In the genomic region with DNA sequence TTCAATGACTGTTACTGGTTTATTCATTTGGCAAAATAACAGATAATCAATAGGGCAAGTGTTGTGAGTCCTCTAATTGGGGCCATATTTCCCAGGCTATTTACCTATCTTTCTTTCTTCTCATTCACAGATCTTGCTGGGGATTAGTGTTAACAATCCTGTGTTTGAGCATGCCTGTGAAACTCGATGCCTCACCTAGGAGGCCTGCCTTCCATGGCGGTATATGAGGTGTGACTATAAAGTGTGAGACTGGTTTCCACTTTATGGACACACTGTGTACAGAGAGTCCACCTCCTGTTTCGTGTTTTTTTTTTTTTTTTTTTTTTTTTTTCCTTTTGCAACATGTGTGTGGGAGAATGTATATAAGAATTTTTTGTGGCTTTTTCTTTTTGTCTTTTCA, we compare ENCODE assay signal across 3 cellular contexts.
TF ChIP-seq lines count a peak whose summit lies in the region.

No MANE protein-coding gene starts in this region.

TF ChIP-seq in GM23338, 12 proteins besides CTCF, POLR2A, EP300 and RAD21 (continued from another document and continues in another):
- TF ChIP-seq ZNF331 (CRISPR knock-in tag; IDR thresholded peaks at IDR 0.05; ENCODE audit: low read depth): no peak
- TF ChIP-seq STAT1 (IDR thresholded peaks at IDR 0.05; ENCODE audit: unreplicated experiment): no peak
- TF ChIP-seq, protein P1, sequence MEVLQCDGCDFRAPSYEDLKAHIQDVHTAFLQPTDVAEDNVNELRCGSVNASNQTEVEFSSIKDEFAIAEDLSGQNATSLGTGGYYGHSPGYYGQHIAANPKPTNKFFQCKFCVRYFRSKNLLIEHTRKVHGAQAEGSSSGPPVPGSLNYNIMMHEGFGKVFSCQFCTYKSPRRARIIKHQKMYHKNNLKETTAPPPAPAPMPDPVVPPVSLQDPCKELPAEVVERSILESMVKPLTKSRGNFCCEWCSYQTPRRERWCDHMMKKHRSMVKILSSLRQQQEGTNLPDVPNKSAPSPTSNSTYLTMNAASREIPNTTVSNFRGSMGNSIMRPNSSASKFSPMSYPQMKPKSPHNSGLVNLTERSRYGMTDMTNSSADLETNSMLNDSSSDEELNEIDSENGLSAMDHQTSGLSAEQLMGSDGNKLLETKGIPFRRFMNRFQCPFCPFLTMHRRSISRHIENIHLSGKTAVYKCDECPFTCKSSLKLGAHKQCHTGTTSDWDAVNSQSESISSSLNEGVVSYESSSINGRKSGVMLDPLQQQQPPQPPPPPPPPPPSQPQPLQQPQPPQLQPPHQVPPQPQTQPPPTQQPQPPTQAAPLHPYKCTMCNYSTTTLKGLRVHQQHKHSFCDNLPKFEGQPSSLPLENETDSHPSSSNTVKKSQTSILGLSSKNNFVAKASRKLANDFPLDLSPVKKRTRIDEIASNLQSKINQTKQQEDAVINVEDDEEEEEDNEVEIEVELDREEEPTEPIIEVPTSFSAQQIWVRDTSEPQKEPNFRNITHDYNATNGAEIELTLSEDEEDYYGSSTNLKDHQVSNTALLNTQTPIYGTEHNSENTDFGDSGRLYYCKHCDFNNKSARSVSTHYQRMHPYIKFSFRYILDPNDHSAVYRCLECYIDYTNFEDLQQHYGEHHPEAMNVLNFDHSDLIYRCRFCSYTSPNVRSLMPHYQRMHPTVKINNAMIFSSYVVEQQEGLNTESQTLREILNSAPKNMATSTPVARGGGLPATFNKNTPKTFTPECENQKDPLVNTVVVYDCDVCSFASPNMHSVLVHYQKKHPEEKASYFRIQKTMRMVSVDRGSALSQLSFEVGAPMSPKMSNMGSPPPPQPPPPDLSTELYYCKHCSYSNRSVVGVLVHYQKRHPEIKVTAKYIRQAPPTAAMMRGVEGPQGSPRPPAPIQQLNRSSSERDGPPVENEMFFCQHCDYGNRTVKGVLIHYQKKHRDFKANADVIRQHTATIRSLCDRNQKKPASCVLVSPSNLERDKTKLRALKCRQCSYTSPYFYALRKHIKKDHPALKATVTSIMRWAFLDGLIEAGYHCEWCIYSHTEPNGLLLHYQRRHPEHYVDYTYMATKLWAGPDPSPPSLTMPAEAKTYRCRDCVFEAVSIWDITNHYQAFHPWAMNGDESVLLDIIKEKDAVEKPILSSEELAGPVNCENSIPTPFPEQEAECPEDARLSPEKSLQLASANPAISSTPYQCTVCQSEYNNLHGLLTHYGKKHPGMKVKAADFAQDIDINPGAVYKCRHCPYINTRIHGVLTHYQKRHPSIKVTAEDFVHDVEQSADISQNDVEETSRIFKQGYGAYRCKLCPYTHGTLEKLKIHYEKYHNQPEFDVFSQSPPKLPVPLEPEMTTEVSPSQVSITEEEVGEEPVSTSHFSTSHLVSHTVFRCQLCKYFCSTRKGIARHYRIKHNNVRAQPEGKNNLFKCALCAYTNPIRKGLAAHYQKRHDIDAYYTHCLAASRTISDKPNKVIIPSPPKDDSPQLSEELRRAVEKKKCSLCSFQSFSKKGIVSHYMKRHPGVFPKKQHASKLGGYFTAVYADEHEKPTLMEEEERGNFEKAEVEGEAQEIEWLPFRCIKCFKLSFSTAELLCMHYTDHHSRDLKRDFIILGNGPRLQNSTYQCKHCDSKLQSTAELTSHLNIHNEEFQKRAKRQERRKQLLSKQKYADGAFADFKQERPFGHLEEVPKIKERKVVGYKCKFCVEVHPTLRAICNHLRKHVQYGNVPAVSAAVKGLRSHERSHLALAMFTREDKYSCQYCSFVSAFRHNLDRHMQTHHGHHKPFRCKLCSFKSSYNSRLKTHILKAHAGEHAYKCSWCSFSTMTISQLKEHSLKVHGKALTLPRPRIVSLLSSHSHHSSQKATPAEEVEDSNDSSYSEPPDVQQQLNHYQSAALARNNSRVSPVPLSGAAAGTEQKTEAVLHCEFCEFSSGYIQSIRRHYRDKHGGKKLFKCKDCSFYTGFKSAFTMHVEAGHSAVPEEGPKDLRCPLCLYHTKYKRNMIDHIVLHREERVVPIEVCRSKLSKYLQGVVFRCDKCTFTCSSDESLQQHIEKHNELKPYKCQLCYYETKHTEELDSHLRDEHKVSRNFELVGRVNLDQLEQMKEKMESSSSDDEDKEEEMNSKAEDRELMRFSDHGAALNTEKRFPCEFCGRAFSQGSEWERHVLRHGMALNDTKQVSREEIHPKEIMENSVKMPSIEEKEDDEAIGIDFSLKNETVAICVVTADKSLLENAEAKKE (CRISPR knock-in tag; IDR thresholded peaks at IDR 0.05): no peak
- TF ChIP-seq ZNF114 (CRISPR knock-in tag; IDR thresholded peaks at IDR 0.05): no peak

TF ChIP-seq in Ishikawa, 13 proteins besides CTCF, POLR2A, EP300 and RAD21 (continued from another document):
- no peak for TF ChIP-seq CREB1 (IDR thresholded peaks at IDR 0.05; ENCODE audit: low read depth)
- no peak for TF ChIP-seq TAF1 (IDR thresholded peaks at IDR 0.05; ENCODE audit: low read depth)
- TF ChIP-seq, protein P2, sequence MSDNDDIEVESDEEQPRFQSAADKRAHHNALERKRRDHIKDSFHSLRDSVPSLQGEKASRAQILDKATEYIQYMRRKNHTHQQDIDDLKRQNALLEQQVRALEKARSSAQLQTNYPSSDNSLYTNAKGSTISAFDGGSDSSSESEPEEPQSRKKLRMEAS (IDR thresholded peaks at IDR 0.05): peak; percentile 46
TF ChIP-seq in Ishikawa: peak in this region for 1.

TF ChIP-seq in WTC11, 78 proteins besides CTCF, POLR2A, EP300 and RAD21:
- TF ChIP-seq, protein P3, sequence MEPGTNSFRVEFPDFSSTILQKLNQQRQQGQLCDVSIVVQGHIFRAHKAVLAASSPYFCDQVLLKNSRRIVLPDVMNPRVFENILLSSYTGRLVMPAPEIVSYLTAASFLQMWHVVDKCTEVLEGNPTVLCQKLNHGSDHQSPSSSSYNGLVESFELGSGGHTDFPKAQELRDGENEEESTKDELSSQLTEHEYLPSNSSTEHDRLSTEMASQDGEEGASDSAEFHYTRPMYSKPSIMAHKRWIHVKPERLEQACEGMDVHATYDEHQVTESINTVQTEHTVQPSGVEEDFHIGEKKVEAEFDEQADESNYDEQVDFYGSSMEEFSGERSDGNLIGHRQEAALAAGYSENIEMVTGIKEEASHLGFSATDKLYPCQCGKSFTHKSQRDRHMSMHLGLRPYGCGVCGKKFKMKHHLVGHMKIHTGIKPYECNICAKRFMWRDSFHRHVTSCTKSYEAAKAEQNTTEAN (CRISPR knock-in tag; IDR thresholded peaks at IDR 0.05): no peak
- no peak for TF ChIP-seq JUN (CRISPR knock-in tag; IDR thresholded peaks at IDR 0.05)
- TF ChIP-seq NR2C2 (CRISPR knock-in tag; IDR thresholded peaks at IDR 0.05): no peak
- no peak for TF ChIP-seq ETV6 (CRISPR knock-in tag; IDR thresholded peaks at IDR 0.05)
- TF ChIP-seq, protein P4, sequence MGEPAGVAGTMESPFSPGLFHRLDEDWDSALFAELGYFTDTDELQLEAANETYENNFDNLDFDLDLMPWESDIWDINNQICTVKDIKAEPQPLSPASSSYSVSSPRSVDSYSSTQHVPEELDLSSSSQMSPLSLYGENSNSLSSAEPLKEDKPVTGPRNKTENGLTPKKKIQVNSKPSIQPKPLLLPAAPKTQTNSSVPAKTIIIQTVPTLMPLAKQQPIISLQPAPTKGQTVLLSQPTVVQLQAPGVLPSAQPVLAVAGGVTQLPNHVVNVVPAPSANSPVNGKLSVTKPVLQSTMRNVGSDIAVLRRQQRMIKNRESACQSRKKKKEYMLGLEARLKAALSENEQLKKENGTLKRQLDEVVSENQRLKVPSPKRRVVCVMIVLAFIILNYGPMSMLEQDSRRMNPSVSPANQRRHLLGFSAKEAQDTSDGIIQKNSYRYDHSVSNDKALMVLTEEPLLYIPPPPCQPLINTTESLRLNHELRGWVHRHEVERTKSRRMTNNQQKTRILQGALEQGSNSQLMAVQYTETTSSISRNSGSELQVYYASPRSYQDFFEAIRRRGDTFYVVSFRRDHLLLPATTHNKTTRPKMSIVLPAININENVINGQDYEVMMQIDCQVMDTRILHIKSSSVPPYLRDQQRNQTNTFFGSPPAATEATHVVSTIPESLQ (CRISPR knock-in tag; IDR thresholded peaks at IDR 0.05): no peak
- no peak for TF ChIP-seq ZNF219 (CRISPR knock-in tag; IDR thresholded peaks at IDR 0.05; ENCODE audit: borderline replicate concordance)
- no peak for TF ChIP-seq TCF7 (CRISPR knock-in tag; IDR thresholded peaks at IDR 0.05; ENCODE audit: low read depth)
- TF ChIP-seq ZNF396 (CRISPR knock-in tag; IDR thresholded peaks at IDR 0.05; ENCODE audit: borderline replicate concordance): no peak
- TF ChIP-seq MYBL2 (CRISPR knock-in tag; IDR thresholded peaks at IDR 0.05): no peak
- TF ChIP-seq FOXP1 (CRISPR knock-in tag; IDR thresholded peaks at IDR 0.05; ENCODE audit: borderline replicate concordance): no peak
- TF ChIP-seq, protein P5, sequence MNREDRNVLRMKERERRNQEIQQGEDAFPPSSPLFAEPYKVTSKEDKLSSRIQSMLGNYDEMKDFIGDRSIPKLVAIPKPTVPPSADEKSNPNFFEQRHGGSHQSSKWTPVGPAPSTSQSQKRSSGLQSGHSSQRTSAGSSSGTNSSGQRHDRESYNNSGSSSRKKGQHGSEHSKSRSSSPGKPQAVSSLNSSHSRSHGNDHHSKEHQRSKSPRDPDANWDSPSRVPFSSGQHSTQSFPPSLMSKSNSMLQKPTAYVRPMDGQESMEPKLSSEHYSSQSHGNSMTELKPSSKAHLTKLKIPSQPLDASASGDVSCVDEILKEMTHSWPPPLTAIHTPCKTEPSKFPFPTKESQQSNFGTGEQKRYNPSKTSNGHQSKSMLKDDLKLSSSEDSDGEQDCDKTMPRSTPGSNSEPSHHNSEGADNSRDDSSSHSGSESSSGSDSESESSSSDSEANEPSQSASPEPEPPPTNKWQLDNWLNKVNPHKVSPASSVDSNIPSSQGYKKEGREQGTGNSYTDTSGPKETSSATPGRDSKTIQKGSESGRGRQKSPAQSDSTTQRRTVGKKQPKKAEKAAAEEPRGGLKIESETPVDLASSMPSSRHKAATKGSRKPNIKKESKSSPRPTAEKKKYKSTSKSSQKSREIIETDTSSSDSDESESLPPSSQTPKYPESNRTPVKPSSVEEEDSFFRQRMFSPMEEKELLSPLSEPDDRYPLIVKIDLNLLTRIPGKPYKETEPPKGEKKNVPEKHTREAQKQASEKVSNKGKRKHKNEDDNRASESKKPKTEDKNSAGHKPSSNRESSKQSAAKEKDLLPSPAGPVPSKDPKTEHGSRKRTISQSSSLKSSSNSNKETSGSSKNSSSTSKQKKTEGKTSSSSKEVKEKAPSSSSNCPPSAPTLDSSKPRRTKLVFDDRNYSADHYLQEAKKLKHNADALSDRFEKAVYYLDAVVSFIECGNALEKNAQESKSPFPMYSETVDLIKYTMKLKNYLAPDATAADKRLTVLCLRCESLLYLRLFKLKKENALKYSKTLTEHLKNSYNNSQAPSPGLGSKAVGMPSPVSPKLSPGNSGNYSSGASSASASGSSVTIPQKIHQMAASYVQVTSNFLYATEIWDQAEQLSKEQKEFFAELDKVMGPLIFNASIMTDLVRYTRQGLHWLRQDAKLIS (CRISPR knock-in tag; IDR thresholded peaks at IDR 0.05; ENCODE audit: borderline replicate concordance): no peak
- TF ChIP-seq GRHL2 (CRISPR knock-in tag; IDR thresholded peaks at IDR 0.05; ENCODE audit: insufficient replicate concordance, severe bottlenecking): no peak
- TF ChIP-seq ZNF671 (CRISPR knock-in tag; IDR thresholded peaks at IDR 0.05): no peak
- TF ChIP-seq NFE2L1 (CRISPR knock-in tag; IDR thresholded peaks at IDR 0.05): no peak
